ENCODE assay signal across 8 cellular contexts in genomic region chr2:241508510-241509407, GRCh38. TPM values are rescaled to one million over a fixed set of nuclear protein-coding genes. Genes with fewer than 3 reads are reported as not detected.
DNase-seq lines count a peak whose midpoint lies in the region; ATAC-seq and TF ChIP-seq lines count a peak whose summit lies in the region.

Gene STK25, minus strand, starts transcription at chr2:241508584. Its CDS starts 549 bp downstream, at chr2:241508035.

- peak within 1 kb of the TSS; percentile 55 to 82 for H3K27ac ChIP-seq in liver (ENCODE audit: low read depth in 1 of 2, low read length in 2 of 2)

- ATAC-seq in GM19395 (IDR thresholded peaks at IDR 0.05; ENCODE audit: unreplicated experiment) (peak; percentile 90), HG03565 (IDR thresholded peaks at IDR 0.05; ENCODE audit: unreplicated experiment) (peak; percentile 87)

- peak; percentile 92 for DNase-seq in CD14-positive monocyte (ENCODE audit: low spot score)
- peak; percentile 97 for DNase-seq in NCI-H774 (lab: John Stamatoyannopoulos, UW)
- DNase-seq in activated CD4-positive, alpha-beta T cell treated with anti-CD3 and anti-CD28 coated beads, Interleukin-2, amount 50 U/mL, for 4 hours = peak; percentile 96
- peak; percentile 99 for DNase-seq in dermis blood vessel endothelial cell
- DNase-seq in stimulated activated CD4-positive, alpha-beta T cell treated with anti-CD3 and anti-CD28 coated beads, Interleukin-4, amount 100 ng/mL, for 24 hours = peak; percentile 98

- H3K4me3 Mint-ChIP-seq in CD14-positive monocyte = peak within 1 kb of the TSS; percentile 81 to 89

- H3K4me1 ChIP-seq in liver (ENCODE audit: control insufficient read depth in 4 of 4, insufficient read depth in 4 of 4, low read length in 3 of 4) = peaks cover 11 to 26% (median 20%) of the 10 kb centered on the region in 4 donors

- 2% methylated on average over 102 of the region's 102 CpGs for WGBS in liver

- H3K36me3 ChIP-seq in liver (ENCODE audit: control insufficient read depth in 4 of 4, insufficient read depth in 3 of 4, low read depth in 1 of 4, low read length in 3 of 4) = no peaks in the 10 kb centered on the region

- TF ChIP-seq RAD21 in liver (IDR thresholded peaks at IDR 0.05) = no peak

- peaks cover 23% of the 10 kb centered on the region for H3K4me1 Mint-ChIP-seq in CD14-positive monocyte

- peaks cover 0 to 4% (median 0%) of the 10 kb centered on the region in 7 donors for H3K9me3 Mint-ChIP-seq in CD14-positive monocyte

- H3K4me3 ChIP-seq in liver (ENCODE audit: low read depth in 1 of 3, low read length in 3 of 3) = peak within 1 kb of the TSS; percentile 86 to 97 (median 88)

- H3K27ac Mint-ChIP-seq in CD14-positive monocyte = peak within 1 kb of the TSS in 3 of 7 donors; percentile 40 to 86 (median 41)

- H3K27me3 Mint-ChIP-seq in CD14-positive monocyte (ENCODE audit: low read depth in 3 of 3) = peaks cover 27 to 38% (median 28%) of the 10 kb centered on the region in 3 donors

- TF ChIP-seq CTCF in CD14-positive monocyte (IDR thresholded peaks at IDR 0.05) = no peak
- no peak for TF ChIP-seq CTCF in liver (IDR thresholded peaks at IDR 0.05; ENCODE audit: low read depth, low read length, missing input control)

- peaks cover 3 to 20% of the 10 kb centered on the region in 2 donors for H3K36me3 Mint-ChIP-seq in CD14-positive monocyte

- H3K9ac ChIP-seq in liver (ENCODE audit: low read depth in 1 of 2, low read length in 2 of 2) = peak within 1 kb of the TSS; percentile 40 to 85

- no peaks in the 10 kb centered on the region for H3K27me3 ChIP-seq in liver (ENCODE audit: control insufficient read depth in 4 of 4, insufficient read depth in 4 of 4, low read length in 3 of 4)

- no peaks in the 10 kb centered on the region for H3K9me3 ChIP-seq in liver (ENCODE audit: control insufficient read depth in 4 of 4, low read length in 3 of 4)

- intact Hi-C loops in CD14-positive monocyte (cut with micrococcal nuclease) = loop anchor here (2.0 to 5.0 kb wide), 5 partner anchors 109 to 358 kb away; partner anchors contain the start of genes ATG4B (in 1 of the 2), DTYMK (in 1 of the 2), FARP2 (in 1 of the 2) and PPP1R7 (in 1 of the 2)

TF ChIP-seq in liver, 16 proteins besides CTCF, POLR2A, EP300 and RAD21:
- TF ChIP-seq GABPA (IDR thresholded peaks at IDR 0.05 in 1 of 2, conservative IDR thresholded peaks at IDR 0.05 in 1 of 2) (peak in 1 of 2 donors; percentile 70), SP1 (IDR thresholded peaks at IDR 0.05) (peak; percentile 44), HNF4G (IDR thresholded peaks at IDR 0.05) (no peak), YY1 (IDR thresholded peaks at IDR 0.05) (peak; percentile 21)

RNA-seq across cellular contexts. Expression of gene STK25, which starts in this region (rescaled TPM):
- polyA plus RNA-seq in CD14-positive monocyte (10 to 100 TPM; 62.7 to 69.5 TPM), liver (10 to 100 TPM; 43.4 to 64.3 TPM)
- total RNA-seq in dermis blood vessel endothelial cell (445 and 536 TPM in 2 replicates), liver (10 to 100 TPM; 70.3 to 85.6 TPM)

Comparison
In these comparisons a context has a peak if more than half of its experiments do, and no peak if none do; other contexts are left out.
1. Peak in every context shown above with its lines: DNase-seq, ATAC-seq, H3K4me3 ChIP-seq and H3K27ac ChIP-seq.